Comparison of ENCODE assay signal across 8 cellular contexts in the genomic region with DNA sequence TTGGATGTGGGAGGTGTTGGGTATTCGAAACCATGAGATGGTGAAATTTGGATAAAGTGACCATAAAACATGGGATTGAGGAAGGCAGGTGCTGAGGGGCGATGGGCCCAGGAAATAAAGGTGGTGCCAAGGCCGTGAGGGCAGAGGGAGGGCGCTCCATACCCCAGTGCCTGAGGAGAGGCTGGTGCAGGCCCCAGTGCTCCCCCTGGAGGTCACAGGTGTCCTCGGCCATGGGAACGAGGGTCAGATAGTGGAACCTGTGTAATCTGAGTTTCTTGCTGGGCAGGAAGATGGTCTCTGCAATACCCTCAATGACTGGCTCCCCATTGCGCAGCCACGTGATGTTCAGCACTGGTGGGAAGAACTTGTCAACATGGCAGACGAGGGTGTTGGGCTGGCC. TPM values are rescaled to one million over a fixed set of nuclear protein-coding genes. Genes with fewer than 3 reads are reported as not detected.
DNase-seq lines count a peak whose midpoint lies in the region; ATAC-seq, FAIRE-seq and TF ChIP-seq lines count a peak whose summit lies in the region.

No MANE protein-coding gene starts in this region.

- H3K27ac Mint-ChIP-seq in T-helper 17 cell, result no peak overlapping the region

- TF ChIP-seq EP300 in GM12878 (IDR thresholded peaks at IDR 0.05; ENCODE audit: borderline replicate concordance in 1 of 2, control insufficient read depth in 1 of 2, low read depth in 2 of 2, low read length in 2 of 2), result no peak

- no peak overlapping the region for H3K4me2 ChIP-seq in GM12878 (ENCODE audit: control insufficient read depth, insufficient read depth)

- H3K4me1 Mint-ChIP-seq in T-helper 17 cell, result peaks cover 10% of the 10 kb centered on the region

- no peaks in the 10 kb centered on the region for H4K20me1 ChIP-seq in GM12878 (ENCODE audit: control insufficient read depth, insufficient read depth)

- H3K27ac ChIP-seq in GM12878 (ENCODE audit: control insufficient read depth, insufficient read depth), result no peak overlapping the region
- H3K27ac ChIP-seq in aorta (ENCODE audit: low read depth in 1 of 2, low read length in 2 of 2), result no peak overlapping the region

- POLR2A ChIA-PET in GM12878 (lab: Charles Lee), result no interaction called here

- no peak overlapping the region for H2AFZ ChIP-seq in GM12878 (ENCODE audit: control insufficient read depth, low read depth, low read length)

- TF ChIP-seq POLR2A in GM12878 (IDR thresholded peaks at IDR 0.05; ENCODE audit: low read depth, low read length), result 0 out of 2 replicates have a peak, but pooled peaks have one; percentile 41

- SMC1A ChIA-PET in GM12878 (lab: Charles Lee; ENCODE audit: uncharacterized antibody, unreplicated experiment), result interaction anchor here (0.9 to 1.2 kb wide), 4 partner anchors 23 to 77 kb away, joined by 3 read pairs; no protein-coding TSS in a partner anchor

- peak; percentile 69 for DNase-seq in GM13976 (ENCODE audit: low spot score)
- DNase-seq in T-helper 17 cell, result peak; percentile 28 to 45 (median 43)
- no peak for DNase-seq in GM12878 (ENCODE audit: low read depth, low spot score)
- peak in 1 of 3 donors; percentile 51 for DNase-seq in mucosa of descending colon
- peak; percentile 63 to 80 for DNase-seq in aorta
- DNase-seq in SK-N-DZ (ENCODE audit: low spot score), result no peak

- peak; percentile 81 for ATAC-seq in T-helper 17 cell
- ATAC-seq in GM12878, result peak; percentile 95
- ATAC-seq in mucosa of descending colon, result peak; percentile 67
- ATAC-seq in aorta (ENCODE audit: low FRiP score), result peak; percentile 59
- ATAC-seq in GM21528 (IDR thresholded peaks at IDR 0.05; ENCODE audit: low FRiP score, unreplicated experiment), result no peak
- ATAC-seq in GM18498 (IDR thresholded peaks at IDR 0.05; ENCODE audit: unreplicated experiment), result no peak

- WGBS in GM12878 (ENCODE audit: insufficient coverage, insufficient replicate concordance, low lambda C conversion rate, missing lambda C conversion rate), result 12% methylated on average over 9 of the region's 9 CpGs
- WGBS in aorta, 2 donors, result 65 to 75% methylated on average over 9 of the region's 9 CpGs

- BruUV-seq in GM12878 (replicated peaks; lab: Mats Ljungman, UMichigan), result no TSS peak

- no peak overlapping the region for H3K9ac ChIP-seq in GM12878 (ENCODE audit: control insufficient read depth, insufficient read depth, low read length)

- peak; percentile 69 for TF ChIP-seq CTCF in GM13976 (IDR thresholded peaks at IDR 0.05; ENCODE audit: borderline replicate concordance, control extremely low read depth, extremely low read depth, insufficient read depth, missing control alignments)
- peak; percentile 77 to 88 (median 80) for TF ChIP-seq CTCF in GM12878 (IDR thresholded peaks at IDR 0.05 in 2 of 3, conservative IDR thresholded peaks at IDR 0.05 in 1 of 3; ENCODE audit: control insufficient read depth in 2 of 3, extremely low read depth in 1 of 3, insufficient read depth in 1 of 3, low read depth in 3 of 3, low read length in 3 of 3)
- TF ChIP-seq CTCF in mucosa of descending colon (IDR thresholded peaks at IDR 0.05), result no peak

- intact Hi-C loops in GM12878 (cut with micrococcal nuclease; ENCODE audit: unreplicated experiment), result loop anchor here (2.0 kb wide), 1 partner anchor 77 kb away; no protein-coding TSS in a partner anchor
- intact Hi-C loops in mucosa of descending colon (cut with DNase I, micrococcal nuclease), result no loop called here
- intact Hi-C loops in aorta (cut with DNase I), result no loop called here

- FAIRE-seq in GM12878 (lab: Jason Lieb, UNC), result no peak

- CTCF ChIA-PET in GM12878 (lab: Yijun Ruan, JAX), result interaction anchor here (1.0 to 1.2 kb wide), 5 partner anchors 9 to 105 kb away, joined by 3 to 5 read pairs (median 4); no protein-coding TSS in a partner anchor

- H3K4me3 ChIP-seq in GM12878 (no peak overlapping the region), mucosa of descending colon (no peak overlapping the region), aorta (ENCODE audit: low read length in 2 of 2) (no peak overlapping the region)

- no peaks in the 10 kb centered on the region for H3K27me3 ChIP-seq in GM12878 (replicated peaks in 1 of 2; ENCODE audit: control insufficient read depth in 2 of 2, insufficient read depth in 2 of 2, low read length in 1 of 2)
- no peaks in the 10 kb centered on the region for H3K27me3 ChIP-seq in aorta (ENCODE audit: control insufficient read depth in 1 of 2, insufficient read depth in 2 of 2, low read length in 1 of 2)

- in situ Hi-C loops in GM13976 (cut with MboI; ENCODE audit: low sequenced_read_pairs, unreplicated experiment) (no loop called here), GM12878 (cut with MboI) (no loop called here)

- peaks cover 6% of the 10 kb centered on the region for H3K36me3 Mint-ChIP-seq in T-helper 17 cell (ENCODE audit: low read depth)

- peaks cover under 1% of the 10 kb centered on the region for H3K9me3 ChIP-seq in T-helper 17 cell (ENCODE audit: control insufficient read depth, low read length, poor library complexity, severe bottlenecking)
- no peaks in the 10 kb centered on the region; the same call in 2 of the 3 replicates for H3K9me3 ChIP-seq in GM12878 (replicated peaks; ENCODE audit: control insufficient read depth, insufficient read depth, low read length)
- H3K9me3 ChIP-seq in mucosa of descending colon, result no peaks in the 10 kb centered on the region
- no peaks in the 10 kb centered on the region for H3K9me3 ChIP-seq in aorta (ENCODE audit: control insufficient read depth, low read length)

- H3K4me1 ChIP-seq in GM12878 (ENCODE audit: control insufficient read depth, insufficient read depth, low read length), result no peaks in the 10 kb centered on the region
- no peaks in the 10 kb centered on the region for H3K4me1 ChIP-seq in mucosa of descending colon (ENCODE audit: low read depth)
- no peaks in the 10 kb centered on the region for H3K4me1 ChIP-seq in aorta (ENCODE audit: control insufficient read depth in 1 of 2, insufficient read depth in 2 of 2, low read length in 2 of 2)

- RAD21 ChIA-PET in GM12878 (lab: Charles Lee; ENCODE audit: unreplicated experiment), result no interaction called here

- no peak overlapping the region for H3K4me3 Mint-ChIP-seq in T-helper 17 cell

- TF ChIP-seq RAD21 in GM12878 (IDR thresholded peaks at IDR 0.05; ENCODE audit: insufficient read depth, low read depth, low read length), result peak; percentile 58

- H3K27me3 Mint-ChIP-seq in T-helper 17 cell, result peaks cover 33% of the 10 kb centered on the region

- peaks cover 0 to 2% of the 10 kb centered on the region in 2 experiments; a peak in 2 of 4 replicates for H3K36me3 ChIP-seq in GM12878 (ENCODE audit: control insufficient read depth in 2 of 2, insufficient read depth in 2 of 2, low read length in 1 of 2)
- no peaks in the 10 kb centered on the region for H3K36me3 ChIP-seq in mucosa of descending colon (ENCODE audit: low read depth)
- peaks cover 0 to 3% of the 10 kb centered on the region in 2 donors for H3K36me3 ChIP-seq in aorta (ENCODE audit: control insufficient read depth in 1 of 2, insufficient read depth in 2 of 2, low read length in 1 of 2)

- H3K79me2 ChIP-seq in GM12878 (ENCODE audit: control insufficient read depth, insufficient read depth, low read length), result no peaks in the 10 kb centered on the region

RNA-seq across cellular contexts. Expression of a gene that starts 16.2 kb away (rescaled TPM):
- total RNA-seq in T-helper 17 cell (10 to 100 TPM; 67.7 to 77.4 TPM), GM12878 (2014; rRNA removed) (395 and 404 TPM in 2 replicates), GM12878 (2014; rRNA removed; fragmentation: Illumina TruSeq; extraction: Trizol) (285 and 287 TPM in 2 replicates), GM12878 (2021) (481 and 486 TPM in 2 replicates), mucosa of descending colon (10 to 100 TPM; 31.2 to 55.0 (median 51.2) TPM), aorta (100 to 1,000 TPM in 1 of 2 donors, 10 to 100 TPM in 1; 98.9 to 215 TPM)
- 134 and 137 TPM in 2 replicates for total RNA-seq in GM12878 (2013; cell fraction: nucleolus; rRNA removed)
- 254 TPM for polyA plus RNA-seq in GM12878 (2011; ENCODE audit: low read depth)
- polyA plus RNA-seq in GM12878 (2011; rRNA removed) (292 and 430 TPM in 2 replicates), GM12878 (2014; fragmentation: Illumina TruSeq; extraction: Trizol) (226 and 305 TPM in 2 replicates), GM12878 (2014; fragmentation: Nextera tagmentation; extraction: Ambion mirVana) (100 to 1,000 TPM; 101 to 177 TPM), GM12878 (2014; rRNA removed) (675 and 740 TPM in 2 replicates), GM12878 (2016; fragmentation: Nextera tagmentation; extraction: Ambion mirVana) (100 to 1,000 TPM; 346 to 359 TPM), aorta (100 to 1,000 TPM in 1 of 2 donors, 10 to 100 TPM in 1; 45.4 to 113 TPM)
- polyA plus RNA-seq in GM12878 (2011; cell fraction: cytosol; rRNA removed), result 502 and 678 TPM in 2 replicates
- 323 and 407 TPM in 2 replicates for polyA plus RNA-seq in GM12878 (2011; cell fraction: nucleus; rRNA removed)
- polyA plus RNA-seq in GM12878 (2012), result 456 and 490 TPM in 2 replicates
- polyA minus RNA-seq in GM12878 (2011; rRNA and poly(A)+ RNA removed), result 225 and 371 TPM in 2 replicates
- 92.2 and 105 TPM in 2 replicates for polyA minus RNA-seq in GM12878 (2011; cell fraction: cytosol; rRNA and poly(A)+ RNA removed)
- 45.3 and 62.7 TPM in 2 replicates for polyA minus RNA-seq in GM12878 (2011; cell fraction: nucleus; rRNA and poly(A)+ RNA removed)
- polyA plus RNA-seq in SK-N-DZ (2014; cell fraction: cytosol; rRNA removed), result 8.2 and 8.5 TPM in 2 replicates
- polyA plus RNA-seq in SK-N-DZ (2014; cell fraction: nucleus; rRNA removed), result 0.69 and 0.83 TPM in 2 replicates

RNA-seq across cellular contexts. Expression of a gene that starts 18.5 kb away (rescaled TPM):
- total RNA-seq in T-helper 17 cell (10 to 100 TPM; 62.0 to 71.2 TPM), GM12878 (2014; rRNA removed) (1,084 and 1,097 TPM in 2 replicates), GM12878 (2014; rRNA removed; fragmentation: Illumina TruSeq; extraction: Trizol) (990 and 1,018 TPM in 2 replicates), GM12878 (2021) (707 and 749 TPM in 2 replicates), mucosa of descending colon (10 to 100 TPM; 46.6 to 62.0 (median 49.9) TPM), aorta (100 to 1,000 TPM; 122 to 203 TPM)
- total RNA-seq in GM12878 (2013; cell fraction: nucleolus; rRNA removed), result 426 and 443 TPM in 2 replicates
- polyA plus RNA-seq in GM12878 (2011; ENCODE audit: low read depth), result 802 TPM
- polyA plus RNA-seq in GM12878 (2011; rRNA removed) (1,074 and 1,640 TPM in 2 replicates), GM12878 (2014; fragmentation: Illumina TruSeq; extraction: Trizol) (1,388 and 1,535 TPM in 2 replicates), GM12878 (2014; fragmentation: Nextera tagmentation; extraction: Ambion mirVana) (100 to 1,000 TPM; 508 to 665 TPM), GM12878 (2014; rRNA removed) (952 and 1,003 TPM in 2 replicates), GM12878 (2016; fragmentation: Nextera tagmentation; extraction: Ambion mirVana) (100 to 1,000 TPM; 640 to 684 TPM), aorta (10 to 100 TPM; 18.6 to 74.9 TPM)
- polyA plus RNA-seq in GM12878 (2011; cell fraction: cytosol; rRNA removed), result 1,290 and 1,476 TPM in 2 replicates
- 450 and 715 TPM in 2 replicates for polyA plus RNA-seq in GM12878 (2011; cell fraction: nucleus; rRNA removed)
- polyA plus RNA-seq in GM12878 (2012), result 953 and 1,333 TPM in 2 replicates
- polyA minus RNA-seq in GM12878 (2011; rRNA and poly(A)+ RNA removed), result 630 and 837 TPM in 2 replicates
- 250 and 316 TPM in 2 replicates for polyA minus RNA-seq in GM12878 (2011; cell fraction: cytosol; rRNA and poly(A)+ RNA removed)
- polyA minus RNA-seq in GM12878 (2011; cell fraction: nucleus; rRNA and poly(A)+ RNA removed), result 116 and 131 TPM in 2 replicates
- polyA plus RNA-seq in SK-N-DZ (2014; cell fraction: cytosol; rRNA removed), result not detected in 2 replicates
- polyA plus RNA-seq in SK-N-DZ (2014; cell fraction: nucleus; rRNA removed), result 0.06 TPM in 1 of 2 replicates, not detected in the other

Comparison
In these comparisons a context has a peak if more than half of its experiments do, and no peak if none do; other contexts are left out.
1. DNase-seq: peak in GM13976 (single experiment), T-helper 17 cell (3 of 3) and aorta (2 of 2); none in GM12878 (single experiment) and SK-N-DZ (single experiment).
2. ATAC-seq: peak in T-helper 17 cell (single experiment), GM12878 (single experiment), mucosa of descending colon (single experiment) and aorta (single experiment); none in GM21528 (single experiment) and GM18498 (single experiment).